1 cellular context compared by ENCODE assay signal in genomic region chr16:30985401-30986128, GRCh38.
TF ChIP-seq lines count a peak whose summit lies in the region.

No MANE protein-coding gene starts in this region.

TF ChIP-seq in GM12878, 131 proteins besides CTCF, POLR2A, EP300 and RAD21:
- TF ChIP-seq ELK1 (IDR thresholded peaks at IDR 0.05; ENCODE audit: low read depth, low read length), result no peak
- 0 out of 2 replicates have a peak, but pooled peaks have one; percentile 5 for TF ChIP-seq ZBTB33 (IDR thresholded peaks at IDR 0.05)
- no peak for TF ChIP-seq HDGF (IDR thresholded peaks at IDR 0.05)
- TF ChIP-seq ZNF274 (IDR thresholded peaks at IDR 0.05; ENCODE audit: insufficient read depth, insufficient read length), result no peak
